15 cellular contexts compared by ENCODE assay signal in the genomic region with DNA sequence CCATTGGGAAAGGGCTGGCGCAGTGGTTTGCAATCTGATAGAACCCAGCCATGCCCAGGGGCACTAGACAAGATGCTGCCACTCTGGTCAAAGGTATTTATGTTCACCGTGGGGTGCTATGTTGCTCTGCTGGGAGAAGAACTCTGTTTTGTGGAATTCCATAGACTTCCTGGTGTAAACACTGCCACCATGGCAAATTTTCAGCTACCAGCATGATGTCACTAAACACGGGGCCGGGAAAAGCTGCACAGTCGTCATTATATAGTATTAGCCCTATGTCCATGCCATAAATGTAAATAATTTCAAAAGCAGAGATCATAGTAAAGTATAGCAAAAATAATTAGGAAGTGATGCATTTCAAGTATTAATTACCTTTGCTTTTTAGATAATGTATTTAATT.
DNase-seq lines count a peak whose midpoint lies in the region; TF ChIP-seq lines count a peak whose summit lies in the region.
"Had no signal": no experiment of that assay in that cellular context is flagged by ENCODE, and none has a peak within 500 bp of the region (broad histone marks: within the 10 kb centered on the region; RNA-seq: fewer than 3 reads in every experiment).

No MANE protein-coding gene starts in this region.

- peak; percentile 11 for DNase-seq in NCI-H748 (lab: John Stamatoyannopoulos, UW; ENCODE audit: unreplicated experiment)
- no peak for DNase-seq in NCI-H748 treated with DMSO at 0.1 percent for 48 hours (lab: John Stamatoyannopoulos, UW)
- DNase-seq in endothelial cell (ENCODE audit: low spot score): no peak
- DNase-seq in Peyer's patch: no peak
- DNase-seq in OCI-M1 (lab: John Stamatoyannopoulos, UW): no peak
- DNase-seq in NCI-H510A (lab: John Stamatoyannopoulos, UW): no peak
- DNase-seq: 8988T; ACHN; C1 segment of cervical spinal cord; CD4-positive, alpha-beta T cell; DMS153; DMS79 treated with DMSO at 0.1 percent for 48 hours; GF-D8; HCEC 1CT had no signal

- H3K27ac ChIP-seq in HEK293 (ENCODE audit: extremely low read depth, low read depth, low read length) (no peak overlapping the region), Peyer's patch (no peak overlapping the region)

- H3K4me1 ChIP-seq in HEK293 (ENCODE audit: control insufficient read depth, insufficient read depth, low read length): peaks cover 7% of the 10 kb centered on the region; the same call in 1 of the 2 replicates
- H3K4me1 ChIP-seq in Peyer's patch: peaks cover 0 to 1% (median 0%) of the 10 kb centered on the region in 4 donors

- H3K27ac Mint-ChIP-seq in endothelial cell (ENCODE audit: unreplicated experiment): peak overlapping the region; percentile 96
- H3K27ac Mint-ChIP-seq: CD4-positive, alpha-beta T cell had no signal

- H3K4me3 ChIP-seq in HEK293 (ENCODE audit: low read depth, low read length) (no peak overlapping the region), Peyer's patch (no peak overlapping the region)

- no peak overlapping the region for H3K4me3 Mint-ChIP-seq in endothelial cell (ENCODE audit: unreplicated experiment)
- H3K4me3 Mint-ChIP-seq: CD4-positive, alpha-beta T cell had no signal

- H3K36me3 Mint-ChIP-seq in endothelial cell (ENCODE audit: low read depth, unreplicated experiment): no peaks in the 10 kb centered on the region

- H3K36me3 ChIP-seq in HEK293 (ENCODE audit: control insufficient read depth in 2 of 2, insufficient read depth in 1 of 2, low read length in 2 of 2): 0 out of 3 replicates have a peak, but pooled peaks cover 0 to 3% of the 10 kb centered on the region in 2 experiments
- H3K36me3 ChIP-seq in Peyer's patch: no peaks in the 10 kb centered on the region

- no peaks in the 10 kb centered on the region for H3K27me3 ChIP-seq in Peyer's patch

- CTCF ChIA-PET in HEK293 (lab: Yijun Ruan, JAX): interaction anchor here (0.6 kb wide), 1 partner anchor 14 kb away, joined by 4 read pairs; no protein-coding TSS in a partner anchor

- peaks cover 2% of the 10 kb centered on the region for H3K27me3 Mint-ChIP-seq in endothelial cell (ENCODE audit: unreplicated experiment)
- H3K27me3 Mint-ChIP-seq: CD4-positive, alpha-beta T cell had no signal

- H3K9me3 Mint-ChIP-seq in endothelial cell (ENCODE audit: unreplicated experiment): no peaks in the 10 kb centered on the region
- H3K9me3 Mint-ChIP-seq: CD4-positive, alpha-beta T cell had no signal

- H3K9me3 ChIP-seq in HEK293 (ENCODE audit: control insufficient read depth, insufficient read depth, low read depth, low read length) (no peaks in the 10 kb centered on the region), Peyer's patch (no peaks in the 10 kb centered on the region)

- TF ChIP-seq POLR2A in Peyer's patch (IDR thresholded peaks at IDR 0.05): no peak

- TF ChIP-seq CTCF in HEK293 (tag by site-specific recombination; IDR thresholded peaks at IDR 0.05): no peak
- TF ChIP-seq CTCF in endothelial cell (IDR thresholded peaks at IDR 0.05; ENCODE audit: unreplicated experiment): no peak
- TF ChIP-seq CTCF in Peyer's patch (IDR thresholded peaks at IDR 0.05): no peak

- peaks cover 19% of the 10 kb centered on the region for H3K4me1 Mint-ChIP-seq in endothelial cell (ENCODE audit: unreplicated experiment)

- POLR2A ChIA-PET in HEK293 (lab: Yijun Ruan, JAX): no interaction called here

TF ChIP-seq in HEK293, 187 proteins besides CTCF, POLR2A, EP300 and RAD21:
- TF ChIP-seq ZNF354C (tag by site-specific recombination; IDR thresholded peaks at IDR 0.05; ENCODE audit: borderline replicate concordance, low read depth): no peak
- TF ChIP-seq ZIC2 (tag by site-specific recombination; IDR thresholded peaks at IDR 0.05): 0 out of 2 replicates have a peak, but pooled peaks have one; percentile 9
- no peak for TF ChIP-seq ZBTB8A (tag by site-specific recombination; IDR thresholded peaks at IDR 0.05)
- TF ChIP-seq ZNF23 (tag by site-specific recombination; IDR thresholded peaks at IDR 0.05; ENCODE audit: borderline replicate concordance): no peak
TF ChIP-seq in HEK293: peak in this region for 1.
